31 cellular contexts compared by ENCODE assay signal in genomic region chr18:4405965-4406364, GRCh38. TPM values are rescaled to one million over a fixed set of nuclear protein-coding genes. Genes with fewer than 3 reads are reported as not detected.
"Had no signal": no experiment of that assay in that cellular context is flagged by ENCODE, and none has a peak within 500 bp of the region (broad histone marks: within the 10 kb centered on the region; RNA-seq: fewer than 3 reads in every experiment).

No MANE protein-coding gene starts in this region.

- H3K9me3 Mint-ChIP-seq: mesothelial cell of epicardium, nephron progenitor cell had no signal

- H3K36me3 Mint-ChIP-seq: immature natural killer cell, mesothelial cell of epicardium, naive B cell, type B pancreatic cell had no signal

- H3K4me3 ChIP-seq: esophagus muscularis mucosa, heart right ventricle, pancreas, prostate gland, skin epidermis, thoracic aorta, uterus had no signal

- H3K27me3 ChIP-seq: esophagus muscularis mucosa, foreskin keratinocyte, heart right ventricle, neutrophil, pancreas, uterus had no signal

- DNase-seq: activated B cell treated with CpG ODN at 0.5 μM for 24 hours; activated CD4-positive, alpha-beta T cell treated with anti-CD3 and anti-CD28 coated beads, Interleukin-2, amount 50 U/mL, for 1 hour; activated CD8-positive, alpha-beta T cell treated with anti-CD3 and anti-CD28 coated beads for 36 hours; activated gamma-delta T cell treated with Interleukin-2 at 50 U/mL for 16 hours; activated naive CD4-positive, alpha-beta T cell treated with anti-CD3 and anti-CD28 coated beads, Interleukin-2, amount 50 U/mL, for 16 hours; activated T-cell treated with anti-CD3 and anti-CD28 coated beads, Interleukin-2, amount 50 U/mL, for 4 hours; amniotic stem cell; caudate nucleus; foreskin keratinocyte; heart right ventricle; immature natural killer cell; kidney; left colon; mammary epithelial cell; naive B cell; nephron progenitor cell; pancreas; retina; stimulated activated CD4-positive, alpha-beta T cell treated with anti-CD3 and anti-CD28 coated beads, Interleukin-12 subunit alpha, Interleukin-12 subunit beta, amount 100 ng/mL, for 4 hours; stimulated activated CD4-positive, alpha-beta T cell treated with anti-CD3 and anti-CD28 coated beads, Interleukin-4, amount 100 ng/mL, for 1 hour; stimulated activated naive CD8-positive, alpha-beta T cell treated with anti-CD3 and anti-CD28 coated beads, Interleukin-15, Interleukin-2, amounts not matched to agents 100 U/mL and 50 U/mL, for 24 hours; T-helper 9 cell; uterus had no signal

- H3K9me3 ChIP-seq: esophagus muscularis mucosa, heart right ventricle, neutrophil, pancreas, prostate gland, thoracic aorta, uterus had no signal

- H3K4me3 Mint-ChIP-seq: activated B cell treated with CpG ODN at 0.5 μM for 24 hours; activated CD8-positive, alpha-beta T cell treated with anti-CD3 and anti-CD28 coated beads for 36 hours; activated T-cell treated with anti-CD3 and anti-CD28 coated beads, Interleukin-2, amount 50 U/mL, for 4 hours; activated T-helper 17 cell treated with anti-CD3 and anti-CD28 coated beads, Interleukin-2, amount 50 U/mL, for 72 hours; immature natural killer cell; mesothelial cell of epicardium; naive B cell; nephron progenitor cell; type B pancreatic cell had no signal

- H3K4me1 ChIP-seq: esophagus muscularis mucosa, foreskin keratinocyte, heart right ventricle, pancreas, prostate gland, uterus had no signal

- H3K36me3 ChIP-seq: esophagus muscularis mucosa, heart right ventricle, neutrophil, pancreas, prostate gland, thoracic aorta, uterus had no signal

- H3K4me1 Mint-ChIP-seq: activated B cell treated with CpG ODN at 0.5 μM for 24 hours; activated T-helper 17 cell treated with anti-CD3 and anti-CD28 coated beads, Interleukin-2, amount 50 U/mL, for 72 hours; immature natural killer cell; mesothelial cell of epicardium; naive B cell; nephron progenitor cell had no signal

- H3K27ac ChIP-seq: esophagus muscularis mucosa, foreskin keratinocyte, heart right ventricle, neutrophil, pancreas, prostate gland, skin epidermis, thoracic aorta, uterus had no signal

- H3K27ac Mint-ChIP-seq: activated B cell treated with CpG ODN at 0.5 μM for 24 hours; activated CD8-positive, alpha-beta T cell treated with anti-CD3 and anti-CD28 coated beads for 36 hours; activated T-helper 17 cell treated with anti-CD3 and anti-CD28 coated beads, Interleukin-2, amount 50 U/mL, for 72 hours; immature natural killer cell; mesothelial cell of epicardium; naive B cell; type B pancreatic cell had no signal

- H3K27me3 Mint-ChIP-seq: activated B cell treated with CpG ODN at 0.5 μM for 24 hours; activated CD8-positive, alpha-beta T cell treated with anti-CD3 and anti-CD28 coated beads for 36 hours; activated T-helper 17 cell treated with anti-CD3 and anti-CD28 coated beads, Interleukin-2, amount 50 U/mL, for 72 hours; naive B cell; type B pancreatic cell had no signal

RNA-seq across cellular contexts. Expression of gene DLGAP1, which starts 49.1 kb away (rescaled TPM):
- total RNA-seq: activated CD8-positive, alpha-beta T cell treated with anti-CD3 and anti-CD28 coated beads for 36 hours had no signal
- polyA plus RNA-seq: foreskin keratinocyte, immature natural killer cell, mammary epithelial cell had no signal
